ENCODE assay signal across 31 cellular contexts in genomic region chr4:161172396-161173026, GRCh38.
"Had no signal": no experiment of that assay in that cellular context is flagged by ENCODE, and none has a peak within 500 bp of the region (broad histone marks: within the 10 kb centered on the region; RNA-seq: fewer than 3 reads in every experiment).

No MANE protein-coding gene starts in this region.

- H3K9me3 Mint-ChIP-seq: activated CD4-positive, alpha-beta T cell treated with anti-CD3 and anti-CD28 coated beads, Interleukin-2, amount 10 ng/mL, durations not matched to agents 24 days and 14 days; activated naive CD4-positive, alpha-beta T cell treated with anti-CD3 and anti-CD28 coated beads for 36 hours; activated naive CD4-positive, alpha-beta T cell treated with anti-CD3 and anti-CD28 coated beads, Interleukin-2, amount 50 U/mL, for 24 hours; activated naive CD8-positive, alpha-beta T cell treated with anti-CD3 and anti-CD28 coated beads, Interleukin-2, amount 50 U/mL, for 24 hours; activated T-helper 17 cell treated with anti-CD3 and anti-CD28 coated beads, Interleukin-2, amount 50 U/mL, for 72 hours had no signal

- H3K4me1 ChIP-seq: adrenal gland, colonic mucosa had no signal

- H3K36me3 ChIP-seq: adrenal gland, cardiac muscle cell, colonic mucosa had no signal

- H3K36me3 Mint-ChIP-seq: activated CD4-positive, alpha-beta memory T cell treated with anti-CD3 and anti-CD28 coated beads for 36 hours; activated naive CD4-positive, alpha-beta T cell treated with anti-CD3 and anti-CD28 coated beads, Interleukin-2, amount 50 U/mL, for 24 hours; activated naive CD8-positive, alpha-beta T cell treated with anti-CD3 and anti-CD28 coated beads for 36 hours had no signal

- H3K4me3 ChIP-seq: adrenal gland, body of pancreas, cardiac muscle cell, colonic mucosa had no signal

- H3K27me3 ChIP-seq: adrenal gland, body of pancreas, cardiac muscle cell, colonic mucosa had no signal

- H3K4me3 Mint-ChIP-seq: activated CD4-positive, alpha-beta memory T cell treated with anti-CD3 and anti-CD28 coated beads for 36 hours; activated CD4-positive, alpha-beta T cell treated with anti-CD3 and anti-CD28 coated beads for 36 hours; activated CD4-positive, alpha-beta T cell treated with anti-CD3 and anti-CD28 coated beads, Interleukin-2, amount 10 ng/mL, durations not matched to agents 24 days and 14 days; activated CD8-positive, alpha-beta T cell treated with anti-CD3 and anti-CD28 coated beads, Interleukin-2, amount 10 ng/mL, durations not matched to agents 7 days and 5 days; activated naive CD4-positive, alpha-beta T cell treated with anti-CD3 and anti-CD28 coated beads for 36 hours; activated naive CD4-positive, alpha-beta T cell treated with anti-CD3 and anti-CD28 coated beads, Interleukin-2, amount 50 U/mL, for 24 hours; activated naive CD8-positive, alpha-beta T cell treated with anti-CD3 and anti-CD28 coated beads for 36 hours; activated naive CD8-positive, alpha-beta T cell treated with anti-CD3 and anti-CD28 coated beads, Interleukin-2, amount 50 U/mL, for 24 hours; activated T-cell treated with anti-CD3 and anti-CD28 coated beads, Interleukin-2, amount 50 U/mL, for 24 hours; activated T-helper 17 cell treated with anti-CD3 and anti-CD28 coated beads, Interleukin-2, amount 50 U/mL, for 72 hours had no signal

- FAIRE-seq: endometrium, endothelial cell of umbilical vein, frontal cortex had no signal

- H3K27ac Mint-ChIP-seq: activated CD4-positive, alpha-beta memory T cell treated with anti-CD3 and anti-CD28 coated beads for 36 hours; activated CD4-positive, alpha-beta T cell treated with anti-CD3 and anti-CD28 coated beads for 36 hours; activated CD4-positive, alpha-beta T cell treated with anti-CD3 and anti-CD28 coated beads, Interleukin-2, amount 10 ng/mL, durations not matched to agents 24 days and 14 days; activated CD8-positive, alpha-beta T cell treated with anti-CD3 and anti-CD28 coated beads, Interleukin-2, amount 10 ng/mL, durations not matched to agents 7 days and 5 days; activated naive CD4-positive, alpha-beta T cell treated with anti-CD3 and anti-CD28 coated beads for 36 hours; activated naive CD4-positive, alpha-beta T cell treated with anti-CD3 and anti-CD28 coated beads, Interleukin-2, amount 50 U/mL, for 24 hours; activated naive CD8-positive, alpha-beta T cell treated with anti-CD3 and anti-CD28 coated beads for 36 hours; activated naive CD8-positive, alpha-beta T cell treated with anti-CD3 and anti-CD28 coated beads, Interleukin-2, amount 50 U/mL, for 24 hours; activated T-cell treated with anti-CD3 and anti-CD28 coated beads, Interleukin-2, amount 50 U/mL, for 24 hours; activated T-helper 17 cell treated with anti-CD3 and anti-CD28 coated beads, Interleukin-2, amount 50 U/mL, for 72 hours had no signal

- H3K9me3 ChIP-seq: adrenal gland, body of pancreas, colonic mucosa had no signal

- ATAC-seq: activated CD4-positive, alpha-beta T cell treated with anti-CD3 and anti-CD28 coated beads for 36 hours; activated CD8-positive, alpha-beta T cell treated with anti-CD3 and anti-CD28 coated beads, Interleukin-2, amount 10 ng/mL, durations not matched to agents 7 days and 5 days; activated naive CD8-positive, alpha-beta T cell treated with anti-CD3 and anti-CD28 coated beads, Interleukin-2, amount 50 U/mL, for 24 hours; activated T-helper 17 cell treated with anti-CD3 and anti-CD28 coated beads, Interleukin-2, amount 50 U/mL, for 72 hours; body of pancreas; esophagus mucosa had no signal

- H3K27ac ChIP-seq: adrenal gland, body of pancreas, cardiac muscle cell, colonic mucosa had no signal

- DNase-seq: activated CD4-positive, alpha-beta memory T cell treated with anti-CD3 and anti-CD28 coated beads for 36 hours; activated CD4-positive, alpha-beta T cell treated with anti-CD3 and anti-CD28 coated beads for 36 hours; activated CD4-positive, alpha-beta T cell treated with anti-CD3 and anti-CD28 coated beads, Interleukin-2, amount 10 ng/mL, durations not matched to agents 24 days and 14 days; activated CD4-positive, CD25-positive, alpha-beta regulatory T cell; activated CD4-positive, CD25-positive, alpha-beta regulatory T cell treated with anti-CD3 and anti-CD28 coated beads, Interleukin-2, amount 50 U/mL, for 72 hours; activated CD8-positive, alpha-beta memory T cell treated with anti-CD3 and anti-CD28 coated beads, Interleukin-2, amount 50 U/mL, for 48 hours; activated CD8-positive, alpha-beta T cell treated with anti-CD3 and anti-CD28 coated beads, Interleukin-2, amount 10 ng/mL, durations not matched to agents 7 days and 5 days; activated effector memory CD4-positive, alpha-beta T cell treated with anti-CD3 and anti-CD28 coated beads, Interleukin-2, amount 50 U/mL, for 16 hours; activated naive CD4-positive, alpha-beta T cell treated with anti-CD3 and anti-CD28 coated beads for 36 hours; activated naive CD8-positive, alpha-beta T cell treated with anti-CD3 and anti-CD28 coated beads for 36 hours; activated naive CD8-positive, alpha-beta T cell treated with anti-CD3 and anti-CD28 coated beads, Interleukin-2, amount 50 U/mL, for 24 hours; activated T-cell treated with anti-CD3 and anti-CD28 coated beads for 4 hours; activated T-cell treated with anti-CD3 and anti-CD28 coated beads, Interleukin-2, amount 50 U/mL, for 24 hours; adrenal gland; amygdala; aorta; body of pancreas; central memory CD4-positive, alpha-beta T cell; cerebellar nuclear complex; colonic mucosa; effector CD8-positive, alpha-beta T cell; foreskin fibroblast; head of caudate nucleus; T-helper 2 cell had no signal

- H3K27me3 Mint-ChIP-seq: activated CD4-positive, alpha-beta memory T cell treated with anti-CD3 and anti-CD28 coated beads for 36 hours; activated CD4-positive, alpha-beta T cell treated with anti-CD3 and anti-CD28 coated beads for 36 hours; activated CD4-positive, alpha-beta T cell treated with anti-CD3 and anti-CD28 coated beads, Interleukin-2, amount 10 ng/mL, durations not matched to agents 24 days and 14 days; activated naive CD4-positive, alpha-beta T cell treated with anti-CD3 and anti-CD28 coated beads, Interleukin-2, amount 50 U/mL, for 24 hours; activated naive CD8-positive, alpha-beta T cell treated with anti-CD3 and anti-CD28 coated beads for 36 hours; activated naive CD8-positive, alpha-beta T cell treated with anti-CD3 and anti-CD28 coated beads, Interleukin-2, amount 50 U/mL, for 24 hours; activated T-cell treated with anti-CD3 and anti-CD28 coated beads, Interleukin-2, amount 50 U/mL, for 24 hours; activated T-helper 17 cell treated with anti-CD3 and anti-CD28 coated beads, Interleukin-2, amount 50 U/mL, for 72 hours had no signal

- H3K4me1 Mint-ChIP-seq: activated CD4-positive, alpha-beta T cell treated with anti-CD3 and anti-CD28 coated beads for 36 hours; activated CD4-positive, alpha-beta T cell treated with anti-CD3 and anti-CD28 coated beads, Interleukin-2, amount 10 ng/mL, durations not matched to agents 24 days and 14 days; activated naive CD4-positive, alpha-beta T cell treated with anti-CD3 and anti-CD28 coated beads, Interleukin-2, amount 50 U/mL, for 24 hours; activated naive CD8-positive, alpha-beta T cell treated with anti-CD3 and anti-CD28 coated beads for 36 hours; activated naive CD8-positive, alpha-beta T cell treated with anti-CD3 and anti-CD28 coated beads, Interleukin-2, amount 50 U/mL, for 24 hours; activated T-helper 17 cell treated with anti-CD3 and anti-CD28 coated beads, Interleukin-2, amount 50 U/mL, for 72 hours had no signal
